Comparison of ENCODE assay signal across 14 cellular contexts in the genomic region with DNA sequence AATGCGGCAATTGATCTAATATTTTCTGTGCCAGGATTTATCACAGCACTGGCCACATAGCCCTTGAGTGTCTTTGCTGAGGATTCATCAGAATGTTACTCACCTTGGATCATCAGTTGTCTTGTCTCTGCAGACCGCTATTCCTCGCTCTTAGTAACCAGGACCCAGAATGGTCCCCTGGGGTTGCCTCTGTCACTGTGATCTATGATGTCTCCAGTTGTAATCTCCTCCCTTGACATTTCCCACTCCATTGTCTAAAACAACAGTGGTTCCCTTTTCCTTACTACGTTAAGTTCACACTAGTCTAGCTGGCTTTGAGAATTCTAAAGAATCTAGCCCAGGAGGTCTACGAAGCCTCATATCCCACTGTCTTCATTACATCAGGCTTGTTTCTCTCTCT.
A peak's percentile ranks its signal among the peaks of the same experiment; 100 is the strongest.
DNase-seq lines count a peak whose midpoint lies in the region; TF ChIP-seq lines count a peak whose summit lies in the region.
"Had no signal": no experiment of that assay in that cellular context is flagged by ENCODE, and none has a peak within 500 bp of the region (broad histone marks: within the 10 kb centered on the region; RNA-seq: fewer than 3 reads in every experiment).

No MANE protein-coding gene starts in this region.

- WGBS in endodermal cell (ENCODE audit: insufficient coverage in 1 of 2, insufficient read length in 1 of 2), 2 experiments, result 65 to 72% methylated on average over 4 to 5 of the region's 5 CpGs

- no peaks in the 10 kb centered on the region for H3K27me3 Mint-ChIP-seq in endodermal cell (ENCODE audit: insufficient read depth)

- peak overlapping the region in 1 of 11 experiments; percentile 36; a peak in 1 of 22 replicates for H3K27ac ChIP-seq in BLaER1 treated with 17β-estradiol and CSF1 and Interleukin-3, amounts not matched to agents 10 nM and 100 nM
- H3K27ac ChIP-seq in Peyer's patch (peak overlapping the region in 3 of 4 donors; percentile 34 to 59 (median 45)), endodermal cell (ENCODE audit: low read depth, low read length) (peak overlapping the region; percentile 22), parathyroid adenoma (peak overlapping the region; percentile 11)

- H3K9me3 Mint-ChIP-seq in endodermal cell, result peaks cover 27% of the 10 kb centered on the region
- H3K9me3 Mint-ChIP-seq: IgD-negative memory B cell had no signal

- no peak overlapping the region for H3K9ac ChIP-seq in BLaER1 treated with 17β-estradiol and CSF1 and Interleukin-3, amounts not matched to agents 10 nM and 100 nM
- H3K9ac ChIP-seq in endodermal cell (ENCODE audit: extremely low read depth, low read length, poor library complexity, severe bottlenecking) (no peak overlapping the region), parathyroid adenoma (no peak overlapping the region)

- H3K79me2 ChIP-seq in parathyroid adenoma, result no peaks in the 10 kb centered on the region

- H3K27me3 ChIP-seq in BLaER1 treated with 17β-estradiol and CSF1 and Interleukin-3, amounts not matched to agents 10 nM and 100 nM, result no peaks in the 10 kb centered on the region
- no peaks in the 10 kb centered on the region for H3K27me3 ChIP-seq in Peyer's patch
- H3K27me3 ChIP-seq in endodermal cell (ENCODE audit: control insufficient read depth, insufficient read depth, low read length, poor library complexity, severe bottlenecking), result no peaks in the 10 kb centered on the region
- H3K27me3 ChIP-seq in parathyroid adenoma (ENCODE audit: control insufficient read depth, insufficient read depth, low read length), result no peaks in the 10 kb centered on the region

- no peaks in the 10 kb centered on the region for H3K36me3 ChIP-seq in BLaER1 treated with 17β-estradiol and CSF1 and Interleukin-3, amounts not matched to agents 10 nM and 100 nM
- H3K36me3 ChIP-seq in Peyer's patch (no peaks in the 10 kb centered on the region), endodermal cell (ENCODE audit: control insufficient read depth, insufficient read depth, low read length) (no peaks in the 10 kb centered on the region), parathyroid adenoma (ENCODE audit: control insufficient read depth, insufficient read depth, low read length) (no peaks in the 10 kb centered on the region)

- H3K4me3 ChIP-seq in BLaER1 treated with 17β-estradiol and CSF1 and Interleukin-3, amounts not matched to agents 10 nM and 100 nM, result no peak overlapping the region
- H3K4me3 ChIP-seq in Peyer's patch (no peak overlapping the region), endodermal cell (ENCODE audit: low read length) (no peak overlapping the region), parathyroid adenoma (ENCODE audit: low read depth, low read length) (no peak overlapping the region)

- no peaks in the 10 kb centered on the region for H4K20me1 ChIP-seq in BLaER1 treated with 17β-estradiol and CSF1 and Interleukin-3, amounts not matched to agents 10 nM and 100 nM

- TF ChIP-seq CTCF in Peyer's patch (IDR thresholded peaks at IDR 0.05) (no peak), endodermal cell (conservative IDR thresholded peaks at IDR 0.05) (no peak), parathyroid adenoma (IDR thresholded peaks at IDR 0.05) (no peak)

- TF ChIP-seq POLR2A in Peyer's patch (IDR thresholded peaks at IDR 0.05), result no peak

- H3K27ac Mint-ChIP-seq in endodermal cell, result no peak overlapping the region
- H3K27ac Mint-ChIP-seq: H9 had no signal

- H3K36me3 Mint-ChIP-seq in endodermal cell (ENCODE audit: low read depth), result no peaks in the 10 kb centered on the region
- H3K36me3 Mint-ChIP-seq: IgD-negative memory B cell had no signal

- no peak for DNase-seq in Peyer's patch
- peak; percentile 57 for DNase-seq in endodermal cell
- no peak for DNase-seq in nucleus accumbens (lab: John Stamatoyannopoulos, UW)
- DNase-seq in NCI-H510A treated with DMSO at 0.1 percent for 48 hours (lab: John Stamatoyannopoulos, UW), result no peak
- DNase-seq in NCI-H226, result no peak
- DNase-seq in NCI-H2227 treated with DMSO at 0.1 percent for 48 hours (lab: John Stamatoyannopoulos, UW), result no peak
- DNase-seq: COR-L47, H9, left colon, NCI-H1694 treated with DMSO at 0.1 percent for 48 hours, retina had no signal

- peaks cover 7 to 15% (median 9%) of the 10 kb centered on the region in 11 experiments; a peak in 21 of 22 replicates for H3K9me3 ChIP-seq in BLaER1 treated with 17β-estradiol and CSF1 and Interleukin-3, amounts not matched to agents 10 nM and 100 nM (replicated peaks in 1 of 11)
- no peaks in the 10 kb centered on the region for H3K9me3 ChIP-seq in Peyer's patch
- H3K9me3 ChIP-seq in endodermal cell (ENCODE audit: control insufficient read depth, low read length), result peaks cover 47% of the 10 kb centered on the region
- no peaks in the 10 kb centered on the region for H3K9me3 ChIP-seq in parathyroid adenoma (ENCODE audit: control insufficient read depth, low read length)

- peak overlapping the region in 7 of 11 experiments; percentile 12 to 56 (median 35); a peak in 11 of 22 replicates for H3K4me2 ChIP-seq in BLaER1 treated with 17β-estradiol and CSF1 and Interleukin-3, amounts not matched to agents 10 nM and 100 nM
- H3K4me2 ChIP-seq in parathyroid adenoma (ENCODE audit: low read length), result no peak overlapping the region

- no peak overlapping the region for H2AFZ ChIP-seq in parathyroid adenoma

- peaks cover 22 to 34% (median 30%) of the 10 kb centered on the region in 10 experiments for H3K4me1 ChIP-seq in BLaER1 treated with 17β-estradiol and CSF1 and Interleukin-3, amounts not matched to agents 10 nM and 100 nM
- H3K4me1 ChIP-seq in Peyer's patch, result no peaks in the 10 kb centered on the region
- peaks cover 3% of the 10 kb centered on the region for H3K4me1 ChIP-seq in endodermal cell (ENCODE audit: control insufficient read depth, insufficient read depth, low read length)
- no peaks in the 10 kb centered on the region for H3K4me1 ChIP-seq in parathyroid adenoma

- peaks cover 24% of the 10 kb centered on the region for H3K4me1 Mint-ChIP-seq in endodermal cell

- H3K4me3 Mint-ChIP-seq in endodermal cell, result no peak overlapping the region
- H3K4me3 Mint-ChIP-seq: H9, IgD-negative memory B cell had no signal
